Comparison of ENCODE assay signal across 14 cellular contexts in genomic region chr1:43296207-43296606, GRCh38. TPM values are rescaled to one million over a fixed set of nuclear protein-coding genes. Genes with fewer than 3 reads are reported as not detected.
DNase-seq lines count a peak whose midpoint lies in the region; ATAC-seq and TF ChIP-seq lines count a peak whose summit lies in the region.
"Had no signal": no experiment of that assay in that cellular context is flagged by ENCODE, and none has a peak within 500 bp of the region (broad histone marks: within the 10 kb centered on the region; RNA-seq: fewer than 3 reads in every experiment).

No MANE protein-coding gene starts in this region.

- H3K4me1 ChIP-seq in gastroesophageal sphincter, result peaks cover 0 to 53% (median 18%) of the 10 kb centered on the region in 3 donors
- peaks cover 0 to 25% (median 0%) of the 10 kb centered on the region in 4 donors for H3K4me1 ChIP-seq in Peyer's patch

- H3K27ac ChIP-seq in gastroesophageal sphincter (peak overlapping the region in 3 of 4 donors; percentile 70 to 81 (median 71)), Peyer's patch (peak overlapping the region in 2 of 4 donors; percentile 5 to 54)

- no peaks in the 10 kb centered on the region for H3K36me3 ChIP-seq in gastroesophageal sphincter
- no peaks in the 10 kb centered on the region for H3K36me3 ChIP-seq in Peyer's patch

- CTCF ChIA-PET in activated CD4-positive, alpha-beta T cell treated with anti-CD3 and anti-CD28 coated beads for 36 hours (lab: Charles Lee), result no interaction called here
- CTCF ChIA-PET in activated CD4-positive, alpha-beta memory T cell treated with anti-CD3 and anti-CD28 coated beads for 36 hours (lab: Charles Lee), result no interaction called here

- TF ChIP-seq POLR2A in gastroesophageal sphincter (IDR thresholded peaks at IDR 0.05), result no peak
- TF ChIP-seq POLR2A in Peyer's patch (IDR thresholded peaks at IDR 0.05), result no peak

- no peak overlapping the region for H3K4me3 ChIP-seq in gastroesophageal sphincter
- H3K4me3 ChIP-seq in Peyer's patch, result no peak overlapping the region

- H3K36me3 Mint-ChIP-seq in activated CD4-positive, alpha-beta T cell treated with anti-CD3 and anti-CD28 coated beads for 36 hours (ENCODE audit: low read depth), result no peaks in the 10 kb centered on the region
- no peaks in the 10 kb centered on the region for H3K36me3 Mint-ChIP-seq in activated CD4-positive, alpha-beta memory T cell treated with anti-CD3 and anti-CD28 coated beads for 36 hours
- H3K36me3 Mint-ChIP-seq in stimulated activated memory B cell treated with anti-CD40 and anti-IgM and Interleukin-4, amounts not matched to agents 10 μg/mL and 1 μg/mL and 100 μg/mL, for 72 hours, result no peaks in the 10 kb centered on the region

- intact Hi-C loops in activated CD4-positive, alpha-beta T cell treated with anti-CD3 and anti-CD28 coated beads for 36 hours (cut with DNase I, micrococcal nuclease), result no loop called here
- intact Hi-C loops in activated CD4-positive, alpha-beta memory T cell treated with anti-CD3 and anti-CD28 coated beads for 36 hours (cut with micrococcal nuclease), result no loop called here

- no peak for ATAC-seq in activated CD4-positive, alpha-beta T cell treated with anti-CD3 and anti-CD28 coated beads for 36 hours
- no peak for ATAC-seq in gastroesophageal sphincter
- ATAC-seq in stimulated activated memory B cell treated with anti-CD40 and anti-IgM and Interleukin-4, amounts not matched to agents 10 μg/mL and 1 μg/mL and 100 μg/mL, for 72 hours, result no peak

- 63 to 85% methylated on average over 1 of the region's 1 CpG for WGBS in gastroesophageal sphincter (ENCODE audit: low coverage in 1 of 2), 2 donors

- H3K4me1 Mint-ChIP-seq in activated CD4-positive, alpha-beta T cell treated with anti-CD3 and anti-CD28 coated beads for 36 hours, result peaks cover 19% of the 10 kb centered on the region
- H3K4me1 Mint-ChIP-seq in activated CD4-positive, alpha-beta memory T cell treated with anti-CD3 and anti-CD28 coated beads for 36 hours (ENCODE audit: low read depth), result peaks cover 16% of the 10 kb centered on the region
- H3K4me1 Mint-ChIP-seq in stimulated activated memory B cell treated with anti-CD40 and anti-IgM and Interleukin-4, amounts not matched to agents 10 μg/mL and 1 μg/mL and 100 μg/mL, for 72 hours, result peaks cover 5% of the 10 kb centered on the region

- no peaks in the 10 kb centered on the region for H3K27me3 Mint-ChIP-seq in activated CD4-positive, alpha-beta T cell treated with anti-CD3 and anti-CD28 coated beads for 36 hours
- no peaks in the 10 kb centered on the region for H3K27me3 Mint-ChIP-seq in activated CD4-positive, alpha-beta memory T cell treated with anti-CD3 and anti-CD28 coated beads for 36 hours
- peaks cover 7% of the 10 kb centered on the region for H3K27me3 Mint-ChIP-seq in stimulated activated memory B cell treated with anti-CD40 and anti-IgM and Interleukin-4, amounts not matched to agents 10 μg/mL and 1 μg/mL and 100 μg/mL, for 72 hours
- H3K27me3 Mint-ChIP-seq: stimulated activated naive CD8-positive, alpha-beta T cell treated with anti-CD3 and anti-CD28 coated beads, Interleukin-15, Interleukin-2, amounts not matched to agents 100 ng/mL and 50 ng/mL, for 24 hours had no signal

- TF ChIP-seq CTCF in gastroesophageal sphincter (IDR thresholded peaks at IDR 0.05), result no peak
- no peak for TF ChIP-seq CTCF in Peyer's patch (IDR thresholded peaks at IDR 0.05)
- no peak for TF ChIP-seq CTCF in GM10266 (IDR thresholded peaks at IDR 0.05; ENCODE audit: control insufficient read depth, insufficient read depth, low read depth, missing control alignments)

- peak overlapping the region; percentile 32 for H3K27ac Mint-ChIP-seq in activated CD4-positive, alpha-beta T cell treated with anti-CD3 and anti-CD28 coated beads for 36 hours
- peak overlapping the region; percentile 30 for H3K27ac Mint-ChIP-seq in activated CD4-positive, alpha-beta memory T cell treated with anti-CD3 and anti-CD28 coated beads for 36 hours
- peak overlapping the region; percentile 51 for H3K27ac Mint-ChIP-seq in stimulated activated memory B cell treated with anti-CD40 and anti-IgM and Interleukin-4, amounts not matched to agents 10 μg/mL and 1 μg/mL and 100 μg/mL, for 72 hours
- H3K27ac Mint-ChIP-seq: stimulated activated naive CD8-positive, alpha-beta T cell treated with anti-CD3 and anti-CD28 coated beads, Interleukin-15, Interleukin-2, amounts not matched to agents 100 ng/mL and 50 ng/mL, for 24 hours had no signal

- H3K27me3 ChIP-seq in gastroesophageal sphincter (no peaks in the 10 kb centered on the region), Peyer's patch (no peaks in the 10 kb centered on the region)

- H3K4me3 Mint-ChIP-seq in activated CD4-positive, alpha-beta T cell treated with anti-CD3 and anti-CD28 coated beads for 36 hours, result no peak overlapping the region
- H3K4me3 Mint-ChIP-seq in activated CD4-positive, alpha-beta memory T cell treated with anti-CD3 and anti-CD28 coated beads for 36 hours, result no peak overlapping the region
- no peak overlapping the region for H3K4me3 Mint-ChIP-seq in stimulated activated memory B cell treated with anti-CD40 and anti-IgM and Interleukin-4, amounts not matched to agents 10 μg/mL and 1 μg/mL and 100 μg/mL, for 72 hours
- H3K4me3 Mint-ChIP-seq: stimulated activated naive CD8-positive, alpha-beta T cell treated with anti-CD3 and anti-CD28 coated beads, Interleukin-15, Interleukin-2, amounts not matched to agents 100 ng/mL and 50 ng/mL, for 24 hours had no signal

- POLR2A ChIA-PET in activated CD4-positive, alpha-beta T cell treated with anti-CD3 and anti-CD28 coated beads for 36 hours (lab: Charles Lee), result no interaction called here
- POLR2A ChIA-PET in activated CD4-positive, alpha-beta memory T cell treated with anti-CD3 and anti-CD28 coated beads for 36 hours (lab: Charles Lee), result no interaction called here

- H3K9me3 Mint-ChIP-seq in activated CD4-positive, alpha-beta T cell treated with anti-CD3 and anti-CD28 coated beads for 36 hours (ENCODE audit: low read depth), result no peaks in the 10 kb centered on the region
- no peaks in the 10 kb centered on the region for H3K9me3 Mint-ChIP-seq in activated CD4-positive, alpha-beta memory T cell treated with anti-CD3 and anti-CD28 coated beads for 36 hours
- no peaks in the 10 kb centered on the region for H3K9me3 Mint-ChIP-seq in stimulated activated memory B cell treated with anti-CD40 and anti-IgM and Interleukin-4, amounts not matched to agents 10 μg/mL and 1 μg/mL and 100 μg/mL, for 72 hours
- H3K9me3 Mint-ChIP-seq: stimulated activated naive CD8-positive, alpha-beta T cell treated with anti-CD3 and anti-CD28 coated beads, Interleukin-15, Interleukin-2, amounts not matched to agents 100 ng/mL and 50 ng/mL, for 24 hours had no signal

- H3K9me3 ChIP-seq in gastroesophageal sphincter, result no peaks in the 10 kb centered on the region
- H3K9me3 ChIP-seq in Peyer's patch, result no peaks in the 10 kb centered on the region

- DNase-seq in activated CD4-positive, alpha-beta T cell treated with anti-CD3 and anti-CD28 coated beads for 36 hours, result no peak
- DNase-seq in activated CD4-positive, alpha-beta T cell treated with anti-CD3 and anti-CD28 coated beads, Interleukin-2, amount 50 U/mL, for 48 hours, result no peak
- DNase-seq in activated CD4-positive, alpha-beta memory T cell treated with anti-CD3 and anti-CD28 coated beads for 36 hours, result no peak
- no peak for DNase-seq in SKM-1 treated with dmso at 0.1 percent for 144 hours (lab: John Stamatoyannopoulos, UW; ENCODE audit: unreplicated experiment)
- DNase-seq in Peyer's patch, result no peak
- DNase-seq in GM10266 (ENCODE audit: extremely low spot score), result no peak
- DNase-seq: activated T-cell treated with anti-CD3 and anti-CD28 coated beads for 4 hours; NCI-H2029 treated with DMSO at 0.1 percent for 48 hours; stimulated activated CD4-positive, alpha-beta T cell treated with anti-CD3 and anti-CD28 coated beads, Interleukin-2, amount 100 ng/mL, for 48 hours had no signal

- TF ChIP-seq EP300 in gastroesophageal sphincter (IDR thresholded peaks at IDR 0.05), result no peak

RNA-seq across cellular contexts. Expression of gene TIE1, which starts 4.6 kb away (rescaled TPM):
- not detected for total RNA-seq in activated CD4-positive, alpha-beta T cell treated with anti-CD3 and anti-CD28 coated beads for 36 hours
- not detected for total RNA-seq in activated CD4-positive, alpha-beta memory T cell treated with anti-CD3 and anti-CD28 coated beads for 36 hours
- total RNA-seq in gastroesophageal sphincter (10 to 100 TPM; 11.4 to 49.3 (median 30.2) TPM), Peyer's patch (10 to 100 TPM in 2 of 4 donors, 1 to 10 TPM in 2; 5.6 to 38.8 (median 8.9) TPM)
- total RNA-seq: osteoblast had no signal

RNA-seq across cellular contexts. Expression of gene C1orf210, which starts 10.8 kb away (rescaled TPM):
- total RNA-seq in activated CD4-positive, alpha-beta T cell treated with anti-CD3 and anti-CD28 coated beads for 36 hours, result not detected
- not detected for total RNA-seq in activated CD4-positive, alpha-beta memory T cell treated with anti-CD3 and anti-CD28 coated beads for 36 hours
- total RNA-seq in gastroesophageal sphincter (under 1 TPM in 1 of 4 donors, not detected in 3; 0.27 TPM), Peyer's patch (10 to 100 TPM in 3 of 4 donors, 1 to 10 TPM in 1; 4.1 to 80.9 (median 74.4) TPM)
- total RNA-seq: osteoblast had no signal

RNA-seq across cellular contexts. Expression of gene TMEM125, which starts 26.4 kb away (rescaled TPM):
- not detected for total RNA-seq in activated CD4-positive, alpha-beta T cell treated with anti-CD3 and anti-CD28 coated beads for 36 hours
- total RNA-seq in activated CD4-positive, alpha-beta memory T cell treated with anti-CD3 and anti-CD28 coated beads for 36 hours, result under 1 TPM in 1 of 2 experiments, not detected in 1; 0.12 TPM
- total RNA-seq in gastroesophageal sphincter (under 1 TPM in 1 of 4 donors, not detected in 3; 0.45 TPM), Peyer's patch (10 to 100 TPM; 14.0 to 87.7 (median 74.8) TPM)
- total RNA-seq: osteoblast had no signal

RNA-seq across cellular contexts. Expression of gene MPL, which starts 41.4 kb away (rescaled TPM):
- total RNA-seq in activated CD4-positive, alpha-beta T cell treated with anti-CD3 and anti-CD28 coated beads for 36 hours, result not detected
- total RNA-seq in activated CD4-positive, alpha-beta memory T cell treated with anti-CD3 and anti-CD28 coated beads for 36 hours, result not detected
- total RNA-seq in gastroesophageal sphincter (1 to 10 TPM in 1 of 4 donors, under 1 TPM in 1, not detected in 2; 0.27 to 1.1 TPM), Peyer's patch (not detected)
- total RNA-seq: bronchial epithelial cell, osteoblast had no signal

Comparison
In these comparisons a context has a peak if more than half of its experiments do, and no peak if none do; other contexts are left out.
1. RNA of gene TIE1, which starts 4.6 kb away (total RNA-seq): 11.4 to 49.3 TPM in gastroesophageal sphincter and 5.6 to 38.8 TPM in Peyer's patch; not detected in activated CD4-positive, alpha-beta T cell treated with anti-CD3 and anti-CD28 coated beads for 36 hours and not detected in activated CD4-positive, alpha-beta memory T cell treated with anti-CD3 and anti-CD28 coated beads for 36 hours; every median in the first group is over 4 times any median in the second.
2. RNA of gene C1orf210, which starts 10.8 kb away (total RNA-seq): 4.1 to 80.9 TPM in Peyer's patch; not detected in activated CD4-positive, alpha-beta T cell treated with anti-CD3 and anti-CD28 coated beads for 36 hours, not detected in activated CD4-positive, alpha-beta memory T cell treated with anti-CD3 and anti-CD28 coated beads for 36 hours and 0.27 TPM in gastroesophageal sphincter; every median in the first group is over 4 times any median in the second.
3. RNA of gene TMEM125, which starts 26.4 kb away (total RNA-seq): 14.0 to 87.7 TPM in Peyer's patch; not detected in activated CD4-positive, alpha-beta T cell treated with anti-CD3 and anti-CD28 coated beads for 36 hours, 0.12 TPM in activated CD4-positive, alpha-beta memory T cell treated with anti-CD3 and anti-CD28 coated beads for 36 hours and 0.45 TPM in gastroesophageal sphincter; every median in the first group is over 10 times any median in the second.
4. Peak in every context shown above with its lines, with median percentiles within 50 percentile points of each other: H3K27ac Mint-ChIP-seq.